Comparison of ENCODE assay signal across 8 cellular contexts in genomic region chr19:10430505-10431253, GRCh38. TPM values are rescaled to one million over a fixed set of nuclear protein-coding genes. Genes with fewer than 3 reads are reported as not detected.
DNase-seq lines count a peak whose midpoint lies in the region; ATAC-seq and TF ChIP-seq lines count a peak whose summit lies in the region.

No MANE protein-coding gene starts in this region.

- DNase-seq in NCI-H82 (lab: John Stamatoyannopoulos, UW) = peak; percentile 16
- DNase-seq in NCI-H82 treated with DMSO at 0.1 percent for 48 hours (lab: John Stamatoyannopoulos, UW; ENCODE audit: unreplicated experiment) = no peak
- peak in 1 of 3 donors; percentile 68 for DNase-seq in Peyer's patch
- DNase-seq in fibroblast of gingiva (ENCODE audit: low read depth) = peak; percentile 68
- peak; percentile 98 for DNase-seq in osteoblast (ENCODE audit: insufficient read length, low spot score, missing footprints)
- no peak for DNase-seq in cerebellar nuclear complex (lab: John Stamatoyannopoulos, UW)
- no peak for DNase-seq in putamen (ENCODE audit: low spot score)

- no peaks in the 10 kb centered on the region for H3K9me3 ChIP-seq in Peyer's patch
- no peaks in the 10 kb centered on the region for H3K9me3 ChIP-seq in osteoblast (ENCODE audit: low read depth, low read length)

- no peaks in the 10 kb centered on the region for H3K27me3 ChIP-seq in Peyer's patch
- peaks cover 8% of the 10 kb centered on the region for H3K27me3 ChIP-seq in osteoblast (ENCODE audit: insufficient read depth, low read length)

- H4K20me1 ChIP-seq in osteoblast (ENCODE audit: insufficient read depth, low read length) = no peaks in the 10 kb centered on the region

- TF ChIP-seq CTCF in Peyer's patch (IDR thresholded peaks at IDR 0.05) (peak in 3 of 6 experiments; percentile 4 to 10 (median 7)), osteoblast (IDR thresholded peaks at IDR 0.05; ENCODE audit: extremely low read depth, low read depth, low read length) (no peak)

- H3K4me1 ChIP-seq in Peyer's patch (peaks cover 3 to 25% (median 21%) of the 10 kb centered on the region in 4 donors), osteoblast (ENCODE audit: insufficient read depth, low read length) (peaks cover 12% of the 10 kb centered on the region)

- H3K36me3 ChIP-seq in Peyer's patch = no peaks in the 10 kb centered on the region
- no peaks in the 10 kb centered on the region for H3K36me3 ChIP-seq in osteoblast (ENCODE audit: insufficient read depth, low read length)

- no peak for ATAC-seq in GM18511 (IDR thresholded peaks at IDR 0.05; ENCODE audit: unreplicated experiment)

- no peaks in the 10 kb centered on the region for H3K79me2 ChIP-seq in osteoblast (ENCODE audit: insufficient read depth, low read length)

- H3K27ac ChIP-seq in Peyer's patch = peak overlapping the region; percentile 75 to 87 (median 79)
- H3K27ac ChIP-seq in osteoblast (ENCODE audit: low read depth, low read length) = no peak overlapping the region

- no peak for TF ChIP-seq POLR2A in Peyer's patch (IDR thresholded peaks at IDR 0.05)

- H3K4me3 ChIP-seq in Peyer's patch = peak overlapping the region; percentile 54 to 64 (median 59)
- peak overlapping the region; percentile 73 for H3K4me3 ChIP-seq in osteoblast (ENCODE audit: insufficient read depth, low read length)

- peak overlapping the region; percentile 83 for H3K4me2 ChIP-seq in osteoblast (ENCODE audit: insufficient read depth, low read length)

- H2AFZ ChIP-seq in osteoblast (ENCODE audit: low read length) = peak overlapping the region; percentile 78

RNA-seq across cellular contexts. Expression of gene PDE4A, which starts 10.3 kb away (rescaled TPM):
- 1 to 10 TPM; 3.3 to 7.2 (median 5.1) TPM for total RNA-seq in Peyer's patch
- total RNA-seq in osteoblast = 5.1 and 8.3 TPM in 2 replicates

RNA-seq across cellular contexts. Expression of gene CDC37, which starts 27.3 kb away (rescaled TPM):
- 100 to 1,000 TPM; 118 to 443 (median 159) TPM for total RNA-seq in Peyer's patch
- total RNA-seq in osteoblast = 131 and 154 TPM in 2 replicates

RNA-seq across cellular contexts. Expression of gene TYK2, which starts 50.3 kb away (rescaled TPM):
- total RNA-seq in Peyer's patch (100 to 1,000 TPM; 138 to 531 (median 246) TPM), osteoblast (52.5 and 72.7 TPM in 2 replicates)

Comparison
In these comparisons a context has a peak if more than half of its experiments do, and no peak if none do; other contexts are left out.
1. DNase-seq: peak in NCI-H82 (single experiment), fibroblast of gingiva (single experiment) and osteoblast (single experiment); none in NCI-H82 treated with DMSO at 0.1 percent for 48 hours (single experiment), cerebellar nuclear complex (0 of 2) and putamen (single experiment).